ENCODE assay signal across 9 cellular contexts in the genomic region with DNA sequence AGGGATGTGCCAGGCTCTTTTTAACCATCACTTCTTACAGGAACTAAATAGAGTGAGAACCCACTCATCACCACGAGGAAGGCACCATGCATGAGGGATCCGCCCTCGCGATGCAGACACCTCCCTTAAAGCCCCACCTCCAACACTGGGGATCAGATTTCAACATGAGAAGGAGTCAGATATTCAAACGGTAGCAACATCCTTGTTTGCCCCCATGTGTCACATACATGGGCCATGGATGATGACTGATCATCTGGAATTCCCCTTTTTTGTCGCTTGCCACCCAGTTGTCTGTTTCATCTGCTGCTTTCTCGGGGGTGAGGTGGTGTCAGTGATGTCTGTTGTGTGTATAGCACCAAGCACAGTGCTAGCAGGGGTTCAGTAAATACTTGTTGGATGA. TPM values are rescaled to one million over a fixed set of nuclear protein-coding genes. Genes with fewer than 3 reads are reported as not detected.
DNase-seq lines count a peak whose midpoint lies in the region; ATAC-seq and TF ChIP-seq lines count a peak whose summit lies in the region.
"Had no signal": no experiment of that assay in that cellular context is flagged by ENCODE, and none has a peak within 500 bp of the region (broad histone marks: within the 10 kb centered on the region; RNA-seq: fewer than 3 reads in every experiment).

No MANE protein-coding gene starts in this region.

- H3K9me3 ChIP-seq in sigmoid colon: no peaks in the 10 kb centered on the region

- peaks cover 24% of the 10 kb centered on the region for H4K20me1 ChIP-seq in GM23338 (replicated peaks; ENCODE audit: insufficient read depth)

- H3K36me3 ChIP-seq in GM23338 (ENCODE audit: insufficient read depth) (no peaks in the 10 kb centered on the region), sigmoid colon (no peaks in the 10 kb centered on the region)

- no peak overlapping the region for H3K4me3 ChIP-seq in GM23338
- H3K4me3 ChIP-seq in sigmoid colon: no peak overlapping the region

- peaks cover 52% of the 10 kb centered on the region for H3K4me1 Mint-ChIP-seq in GM23338

- no peak overlapping the region for H3K27ac Mint-ChIP-seq in GM23338

- peaks cover 4% of the 10 kb centered on the region for H3K27me3 Mint-ChIP-seq in GM23338 (ENCODE audit: insufficient read depth, low read depth, poor library complexity)

- H3K27ac ChIP-seq in foreskin keratinocyte (no peak overlapping the region), GM23338 (ENCODE audit: low read depth) (no peak overlapping the region), sigmoid colon (no peak overlapping the region)
- H3K27ac ChIP-seq: epithelial cell of prostate had no signal

- H3F3A ChIP-seq in GM23338 (replicated peaks; ENCODE audit: low read depth): no peaks in the 10 kb centered on the region

- peaks cover 19% of the 10 kb centered on the region for H3K4me1 ChIP-seq in foreskin keratinocyte
- peaks cover 30% of the 10 kb centered on the region for H3K4me1 ChIP-seq in GM23338 (ENCODE audit: insufficient read depth)
- H3K4me1 ChIP-seq in sigmoid colon: peaks cover 0 to 65% (median 41%) of the 10 kb centered on the region in 4 donors

- no peaks in the 10 kb centered on the region for H3K9me3 Mint-ChIP-seq in GM23338

- TF ChIP-seq EP300 in sigmoid colon (IDR thresholded peaks at IDR 0.05): no peak

- TF ChIP-seq POLR2A in sigmoid colon (IDR thresholded peaks at IDR 0.05): no peak

- intact Hi-C loops in sigmoid colon (cut with DNase I): no loop called here

- no peak overlapping the region for H2AFZ ChIP-seq in GM23338

- no peaks in the 10 kb centered on the region for H3K27me3 ChIP-seq in foreskin keratinocyte
- no peaks in the 10 kb centered on the region for H3K27me3 ChIP-seq in GM23338 (ENCODE audit: insufficient read depth)
- no peaks in the 10 kb centered on the region for H3K27me3 ChIP-seq in sigmoid colon

- H3K4me3 Mint-ChIP-seq in GM23338: no peak overlapping the region

- H3K36me3 Mint-ChIP-seq in GM23338 (ENCODE audit: low read depth): peaks cover 4% of the 10 kb centered on the region; the same call in 1 of the 3 replicates

- DNase-seq in T-helper 9 cell (peak; percentile 52), foreskin keratinocyte (peak in 1 of 2 donors; percentile 9), T1000 (lab: John Stamatoyannopoulos, UW) (no peak), GM23338 (ENCODE audit: low spot score) (no peak), sigmoid colon (no peak), midbrain (lab: John Stamatoyannopoulos, UW) (no peak)

- TF ChIP-seq CTCF in foreskin keratinocyte (conservative IDR thresholded peaks at IDR 0.05) (no peak), GM23338 (conservative IDR thresholded peaks at IDR 0.05; ENCODE audit: low read depth in 2 of 2) (no peak), sigmoid colon (IDR thresholded peaks at IDR 0.05) (no peak)

- ATAC-seq in GM18861 (IDR thresholded peaks at IDR 0.05; ENCODE audit: unreplicated experiment) (peak; percentile 37), HG02884 (IDR thresholded peaks at IDR 0.05; ENCODE audit: unreplicated experiment) (peak; percentile 47), foreskin keratinocyte (peak; percentile 90), GM23338 (no peak)

- no peak overlapping the region for H3K4me2 ChIP-seq in GM23338

- H3K79me2 ChIP-seq in GM23338 (replicated peaks; ENCODE audit: insufficient read depth): peaks cover 99% of the 10 kb centered on the region

- WGBS in sigmoid colon, 2 donors: 48 to 74% methylated on average over 7 of the region's 7 CpGs

- H3K9me2 ChIP-seq in GM23338 (ENCODE audit: insufficient read depth): 0 out of 2 replicates have a peak, but pooled peaks cover 11% of the 10 kb centered on the region

TF ChIP-seq in GM23338, 12 proteins besides CTCF, POLR2A, EP300 and RAD21 (continues in another document):
- no peak for TF ChIP-seq EZH2 (IDR thresholded peaks at IDR 0.05; ENCODE audit: low read depth, unreplicated experiment)
- no peak for TF ChIP-seq ZNF331 (CRISPR knock-in tag; IDR thresholded peaks at IDR 0.05; ENCODE audit: low read depth)
- no peak for TF ChIP-seq JUNB (IDR thresholded peaks at IDR 0.05; ENCODE audit: unreplicated experiment)
- no peak for TF ChIP-seq NANOG (IDR thresholded peaks at IDR 0.05; ENCODE audit: borderline replicate concordance)
- no peak for TF ChIP-seq STAT1 (IDR thresholded peaks at IDR 0.05; ENCODE audit: unreplicated experiment)
- TF ChIP-seq REST (IDR thresholded peaks at IDR 0.05; ENCODE audit: unreplicated experiment): no peak
- TF ChIP-seq POLR2AphosphoS5 (IDR thresholded peaks at IDR 0.05; ENCODE audit: low read depth): no peak

RNA-seq across cellular contexts. Expression of gene NCK2, which starts 57.9 kb away (rescaled TPM):
- 46.0 and 66.3 TPM in 2 replicates for total RNA-seq in foreskin keratinocyte
- polyA plus RNA-seq in foreskin keratinocyte: 32.0 and 44.1 TPM in 2 replicates
- 59.9 and 62.4 TPM in 2 replicates for total RNA-seq in GM23338 (2014; rRNA removed; shearing (Covaris generic))
- 26.9 and 28.4 TPM in 2 replicates for polyA plus RNA-seq in GM23338 (2016; fragmentation: Nextera tagmentation; extraction: Ambion mirVana)
- 10 to 100 TPM; 39.2 to 56.1 (median 53.7) TPM for total RNA-seq in sigmoid colon
- 10 to 100 TPM; 36.4 to 59.9 (median 41.4) TPM for polyA plus RNA-seq in sigmoid colon
